14 cellular contexts compared by ENCODE assay signal in genomic region chr13:34833562-34834182, GRCh38.
DNase-seq lines count a peak whose midpoint lies in the region; ATAC-seq and TF ChIP-seq lines count a peak whose summit lies in the region.
"Had no signal": no experiment of that assay in that cellular context is flagged by ENCODE, and none has a peak within 500 bp of the region (broad histone marks: within the 10 kb centered on the region; RNA-seq: fewer than 3 reads in every experiment).

No MANE protein-coding gene starts in this region.

- no peak overlapping the region for H3K27ac ChIP-seq in brain microvascular endothelial cell

- peak; percentile 27 for TF ChIP-seq CTCF in brain microvascular endothelial cell (IDR thresholded peaks at IDR 0.05; ENCODE audit: low read depth, low read length, missing control alignments)

- no peak for ATAC-seq in GM18867 (IDR thresholded peaks at IDR 0.05; ENCODE audit: unreplicated experiment)
- ATAC-seq in HG03520 (IDR thresholded peaks at IDR 0.05; ENCODE audit: unreplicated experiment), result no peak
- ATAC-seq: esophagus mucosa had no signal

- H3K4me3 ChIP-seq in brain microvascular endothelial cell (ENCODE audit: low read depth, low read length), result no peak overlapping the region
- H3K4me3 ChIP-seq: sigmoid colon had no signal

- no peaks in the 10 kb centered on the region for H3K36me3 ChIP-seq in brain microvascular endothelial cell (replicated peaks)
- H3K36me3 ChIP-seq: sigmoid colon had no signal

- no peaks in the 10 kb centered on the region for H3K27me3 ChIP-seq in brain microvascular endothelial cell (replicated peaks)
- H3K27me3 ChIP-seq: sigmoid colon had no signal

- DNase-seq in NCI-H146 (lab: John Stamatoyannopoulos, UW) (peak; percentile 43), NCI-H146 treated with DMSO at 0.1 percent for 48 hours (lab: John Stamatoyannopoulos, UW; ENCODE audit: unreplicated experiment) (no peak), HT1080 (ENCODE audit: low read depth) (peak; percentile 70), brain microvascular endothelial cell (peak; percentile 33), myocyte (ENCODE audit: low read depth) (peak; percentile 9)
- no peak for DNase-seq in stimulated activated naive CD4-positive, alpha-beta T cell (lab: John Stamatoyannopoulos, UW)
- DNase-seq: activated CD4-positive, alpha-beta T cell treated with anti-CD3 and anti-CD28 coated beads, Interleukin-2, amount 10 ng/mL, durations not matched to agents 24 days and 14 days; central memory CD4-positive, alpha-beta T cell; NCI-H1105; sigmoid colon; SW 1271 had no signal

- in situ Hi-C loops in brain microvascular endothelial cell (cut with HindIII; ENCODE audit: low pct_ligation_motif_present, low sequenced_read_pairs), result no loop called here

Comparison
In these comparisons a context has a peak if more than half of its experiments do, and no peak if none do; other contexts are left out.
1. DNase-seq: peak in NCI-H146 (single experiment), HT1080 (single experiment), brain microvascular endothelial cell (single experiment) and myocyte (single experiment); none in NCI-H146 treated with DMSO at 0.1 percent for 48 hours (single experiment) and stimulated activated naive CD4-positive, alpha-beta T cell (0 of 6).